Comparison of ENCODE assay signal across 2 cellular contexts in genomic region chr19:11131471-11131870, GRCh38.
TF ChIP-seq lines count a peak whose summit lies in the region.

No MANE protein-coding gene starts in this region.

TF ChIP-seq in IMR-90, 13 proteins besides CTCF, POLR2A, EP300 and RAD21:
- TF ChIP-seq SMC3 (IDR thresholded peaks at IDR 0.05; ENCODE audit: low read depth, low read length) (no peak), MXI1 (IDR thresholded peaks at IDR 0.05; ENCODE audit: borderline replicate concordance, low read depth, low read length) (no peak), NFE2L2 (IDR thresholded peaks at IDR 0.05; ENCODE audit: low read depth, low read length) (no peak), FOS (IDR thresholded peaks at IDR 0.05; ENCODE audit: low read depth, low read length) (no peak), USF2 (IDR thresholded peaks at IDR 0.05; ENCODE audit: low read depth, low read length) (no peak), RFX5 (IDR thresholded peaks at IDR 0.05; ENCODE audit: low read depth, low read length) (no peak), ELK1 (IDR thresholded peaks at IDR 0.05; ENCODE audit: borderline replicate concordance, low read depth, low read length) (no peak), BHLHE40 (IDR thresholded peaks at IDR 0.05; ENCODE audit: low read depth, low read length) (no peak), CHD1 (IDR thresholded peaks at IDR 0.05; ENCODE audit: low read depth, low read length) (no peak), MAFK (IDR thresholded peaks at IDR 0.05; ENCODE audit: low read depth, low read length) (no peak), CEBPB (IDR thresholded peaks at IDR 0.05; ENCODE audit: low read depth, low read length) (no peak), RCOR1 (IDR thresholded peaks at IDR 0.05; ENCODE audit: insufficient replicate concordance, low read length) (no peak), MAZ (IDR thresholded peaks at IDR 0.05; ENCODE audit: borderline replicate concordance, low read depth, low read length) (no peak)

TF ChIP-seq in GM12878, 131 proteins besides CTCF, POLR2A, EP300 and RAD21:
- TF ChIP-seq HCFC1 (IDR thresholded peaks at IDR 0.05; ENCODE audit: low read length) (no peak), SREBF1 (IDR thresholded peaks at IDR 0.05; ENCODE audit: low read length) (no peak), GABPA (IDR thresholded peaks at IDR 0.05; ENCODE audit: low read depth) (no peak), POLR2AphosphoS2 (IDR thresholded peaks at IDR 0.05; ENCODE audit: low read depth, low read length) (no peak), ZBTB11 (CRISPR knock-in tag; IDR thresholded peaks at IDR 0.05) (no peak), SMC3 (IDR thresholded peaks at IDR 0.05; ENCODE audit: borderline replicate concordance, low read length) (no peak)
